In genomic region chr6:144094731-144095133, GRCh38 we compare ENCODE assay signal across 1 cellular context.
TF ChIP-seq lines count a peak whose summit lies in the region.

No MANE protein-coding gene starts in this region.

TF ChIP-seq in HCT116, 20 proteins besides CTCF, POLR2A, EP300 and RAD21 (continued from another document):
- no peak for TF ChIP-seq REST (IDR thresholded peaks at IDR 0.05; ENCODE audit: low read depth)
- no peak for TF ChIP-seq ZBTB33 (IDR thresholded peaks at IDR 0.05; ENCODE audit: extremely low read depth, insufficient replicate concordance, low read length)
- TF ChIP-seq ELF1 (IDR thresholded peaks at IDR 0.05; ENCODE audit: borderline replicate concordance, low read depth) = no peak
- TF ChIP-seq POLR2AphosphoS5 (IDR thresholded peaks at IDR 0.05; ENCODE audit: low read depth, low read length) = no peak
